ENCODE assay signal across 1 cellular context in genomic region chrX:10041383-10041782, GRCh38.
TF ChIP-seq lines count a peak whose summit lies in the region.

No MANE protein-coding gene starts in this region.

TF ChIP-seq in IMR-90, 13 proteins besides CTCF, POLR2A, EP300 and RAD21 (continued from another document):
- no peak for TF ChIP-seq ELK1 (IDR thresholded peaks at IDR 0.05; ENCODE audit: borderline replicate concordance, low read depth, low read length)
- no peak for TF ChIP-seq SMC3 (IDR thresholded peaks at IDR 0.05; ENCODE audit: low read depth, low read length)
- no peak for TF ChIP-seq NFE2L2 (IDR thresholded peaks at IDR 0.05; ENCODE audit: low read depth, low read length)
- no peak for TF ChIP-seq RFX5 (IDR thresholded peaks at IDR 0.05; ENCODE audit: low read depth, low read length)
- no peak for TF ChIP-seq MXI1 (IDR thresholded peaks at IDR 0.05; ENCODE audit: borderline replicate concordance, low read depth, low read length)
- TF ChIP-seq MAFK (IDR thresholded peaks at IDR 0.05; ENCODE audit: low read depth, low read length) = no peak
- no peak for TF ChIP-seq FOS (IDR thresholded peaks at IDR 0.05; ENCODE audit: low read depth, low read length)
- TF ChIP-seq CHD1 (IDR thresholded peaks at IDR 0.05; ENCODE audit: low read depth, low read length) = no peak
- no peak for TF ChIP-seq RCOR1 (IDR thresholded peaks at IDR 0.05; ENCODE audit: insufficient replicate concordance, low read length)
TF ChIP-seq in IMR-90: peak in this region for 0.
